In the genomic region with DNA sequence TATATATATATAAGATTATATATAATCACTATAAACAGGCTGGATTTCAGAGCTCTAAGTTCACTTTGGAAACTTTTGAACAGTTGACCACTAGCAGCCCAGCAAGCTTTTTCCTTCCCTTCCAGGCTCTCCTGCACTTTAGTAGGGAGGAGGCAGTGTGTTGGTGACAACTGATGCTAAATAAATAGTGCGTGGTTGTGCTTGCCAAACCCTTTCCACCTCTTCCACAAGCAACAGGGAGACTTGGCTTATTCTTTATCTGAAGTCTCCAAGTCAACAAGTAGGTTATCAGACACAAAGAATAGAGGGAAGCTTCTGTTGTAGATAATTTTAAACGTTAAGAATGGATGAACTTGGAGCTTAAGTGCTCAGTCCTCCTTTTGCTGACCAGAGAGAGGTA, we compare ENCODE assay signal across 21 cellular contexts.
"Had no signal": no experiment of that assay in that cellular context is flagged by ENCODE, and none has a peak within 500 bp of the region (broad histone marks: within the 10 kb centered on the region; RNA-seq: fewer than 3 reads in every experiment).

No MANE protein-coding gene starts in this region.

- H3K4me2 ChIP-seq: KMS-11 had no signal

- H3K36me3 ChIP-seq: brain microvascular endothelial cell, cardiac muscle cell had no signal

- H3K4me1 Mint-ChIP-seq: activated B cell treated with CpG ODN at 0.5 μM for 24 hours; activated CD4-positive, alpha-beta T cell treated with anti-CD3 and anti-CD28 coated beads, Interleukin-2, amount 10 ng/mL, durations not matched to agents 24 days and 14 days; activated naive CD4-positive, alpha-beta T cell treated with anti-CD3 and anti-CD28 coated beads, Interleukin-2, amount 50 U/mL, for 24 hours; T-helper 17 cell had no signal

- ATAC-seq: T-helper 17 cell had no signal

- H3K27me3 ChIP-seq: brain microvascular endothelial cell, cardiac muscle cell had no signal

- H3K27me3 Mint-ChIP-seq: activated B cell treated with CpG ODN at 0.5 μM for 24 hours; activated CD8-positive, alpha-beta memory T cell treated with anti-CD3 and anti-CD28 coated beads, Interleukin-2, amount 10 ng/mL, durations not matched to agents 7 days and 5 days; activated naive CD4-positive, alpha-beta T cell treated with anti-CD3 and anti-CD28 coated beads, Interleukin-2, amount 50 U/mL, for 24 hours; activated T-cell treated with anti-CD3 and anti-CD28 coated beads, Interleukin-2, amount 50 U/mL, for 24 hours; T-helper 17 cell had no signal

- H3K4me3 Mint-ChIP-seq: activated B cell treated with CpG ODN at 0.5 μM for 24 hours; activated CD4-positive, alpha-beta T cell treated with anti-CD3 and anti-CD28 coated beads, Interleukin-2, amount 10 ng/mL, durations not matched to agents 24 days and 14 days; activated CD8-positive, alpha-beta memory T cell treated with anti-CD3 and anti-CD28 coated beads, Interleukin-2, amount 10 ng/mL, durations not matched to agents 7 days and 5 days; activated naive CD4-positive, alpha-beta T cell treated with anti-CD3 and anti-CD28 coated beads, Interleukin-2, amount 50 U/mL, for 24 hours; activated T-cell treated with anti-CD3 and anti-CD28 coated beads, Interleukin-2, amount 50 U/mL, for 24 hours; activated T-helper 1 cell treated with anti-CD3 and anti-CD28 coated beads, Interleukin-12 subunit alpha, Interleukin-12 subunit beta, Interleukin-2, Interleukin-4 antibody, amounts not matched to agents 30 ng/mL and 10 ng/mL and 1 ng/mL, durations not matched to agents 14 hours and 24 hours and 36 hours; T-helper 17 cell had no signal

- H3K27ac Mint-ChIP-seq: activated B cell treated with CpG ODN at 0.5 μM for 24 hours; activated CD4-positive, alpha-beta T cell treated with anti-CD3 and anti-CD28 coated beads, Interleukin-2, amount 10 ng/mL, durations not matched to agents 24 days and 14 days; activated CD8-positive, alpha-beta memory T cell treated with anti-CD3 and anti-CD28 coated beads, Interleukin-2, amount 10 ng/mL, durations not matched to agents 7 days and 5 days; activated naive CD4-positive, alpha-beta T cell treated with anti-CD3 and anti-CD28 coated beads, Interleukin-2, amount 50 U/mL, for 24 hours; activated T-cell treated with anti-CD3 and anti-CD28 coated beads, Interleukin-2, amount 50 U/mL, for 24 hours; activated T-helper 1 cell treated with anti-CD3 and anti-CD28 coated beads, Interleukin-12 subunit alpha, Interleukin-12 subunit beta, Interleukin-2, Interleukin-4 antibody, amounts not matched to agents 30 ng/mL and 10 ng/mL and 1 ng/mL, durations not matched to agents 14 hours and 24 hours and 36 hours; T-helper 17 cell had no signal

- H3K9me3 Mint-ChIP-seq: activated B cell treated with CpG ODN at 0.5 μM for 24 hours; activated CD4-positive, alpha-beta T cell treated with anti-CD3 and anti-CD28 coated beads, Interleukin-2, amount 10 ng/mL, durations not matched to agents 24 days and 14 days; activated naive CD4-positive, alpha-beta T cell treated with anti-CD3 and anti-CD28 coated beads, Interleukin-2, amount 50 U/mL, for 24 hours; activated T-cell treated with anti-CD3 and anti-CD28 coated beads, Interleukin-2, amount 50 U/mL, for 24 hours; activated T-helper 1 cell treated with anti-CD3 and anti-CD28 coated beads, Interleukin-12 subunit alpha, Interleukin-12 subunit beta, Interleukin-2, Interleukin-4 antibody, amounts not matched to agents 30 ng/mL and 10 ng/mL and 1 ng/mL, durations not matched to agents 14 hours and 24 hours and 36 hours had no signal

- H3K36me3 Mint-ChIP-seq: activated naive CD4-positive, alpha-beta T cell treated with anti-CD3 and anti-CD28 coated beads, Interleukin-2, amount 50 U/mL, for 24 hours had no signal

- H3K9ac ChIP-seq: KMS-11 had no signal

- H3K27ac ChIP-seq: brain microvascular endothelial cell, cardiac muscle cell, KMS-11 had no signal

- DNase-seq: activated B cell treated with CpG ODN at 0.5 μM for 24 hours; activated CD4-positive, alpha-beta T cell treated with anti-CD3 and anti-CD28 coated beads for 1 hour; activated CD4-positive, alpha-beta T cell treated with anti-CD3 and anti-CD28 coated beads, Interleukin-2, amount 10 ng/mL, durations not matched to agents 24 days and 14 days; activated CD4-positive, alpha-beta T cell treated with anti-CD3 and anti-CD28 coated beads, Interleukin-2, amount 50 U/mL, for 48 hours; activated CD8-positive, alpha-beta memory T cell treated with anti-CD3 and anti-CD28 coated beads, Interleukin-2, amount 10 ng/mL, durations not matched to agents 7 days and 5 days; activated effector memory CD4-positive, alpha-beta T cell treated with Interleukin-2 at 50 U/mL for 16 hours; activated naive CD4-positive, alpha-beta T cell; activated T-cell treated with anti-CD3 and anti-CD28 coated beads, Interleukin-2, amount 50 U/mL, for 24 hours; brain microvascular endothelial cell; NCI-H1930; NCI-H2171; NCI-H345; NCI-H524; NCI-H748 treated with DMSO at 0.1 percent for 48 hours; SIG-M5; T-helper 17 cell; T-helper 9 cell had no signal

- H3K4me3 ChIP-seq: cardiac muscle cell had no signal
